ENCODE assay signal across 18 cellular contexts in genomic region chr4:6115342-6115741, GRCh38.
A peak's percentile ranks its signal among the peaks of the same experiment; 100 is the strongest.
DNase-seq lines count a peak whose midpoint lies in the region; TF ChIP-seq lines count a peak whose summit lies in the region.
"Had no signal": no experiment of that assay in that cellular context is flagged by ENCODE, and none has a peak within 500 bp of the region (broad histone marks: within the 10 kb centered on the region; RNA-seq: fewer than 3 reads in every experiment).

No MANE protein-coding gene starts in this region.

- H3K27ac Mint-ChIP-seq in activated CD4-positive, alpha-beta memory T cell treated with anti-CD3 and anti-CD28 coated beads, Interleukin-2, amount 10 ng/mL, durations not matched to agents 7 days and 5 days, result peak overlapping the region; percentile 29
- no peak overlapping the region for H3K27ac Mint-ChIP-seq in activated CD4-positive, alpha-beta memory T cell treated with anti-CD3 and anti-CD28 coated beads for 36 hours
- H3K27ac Mint-ChIP-seq in endodermal cell (no peak overlapping the region), HFFc6 (no peak overlapping the region)
- H3K27ac Mint-ChIP-seq: B cell; CD8-positive, alpha-beta T cell; H9 had no signal

- H3K9ac ChIP-seq in endodermal cell (ENCODE audit: extremely low read depth, low read length, poor library complexity, severe bottlenecking), result no peak overlapping the region
- H3K9ac ChIP-seq: BLaER1 treated with 17β-estradiol and CSF1 and Interleukin-3, amounts not matched to agents 10 nM and 100 nM had no signal

- H3K36me3 ChIP-seq in endodermal cell (ENCODE audit: control insufficient read depth, insufficient read depth, low read length), result peaks cover 4% of the 10 kb centered on the region
- no peaks in the 10 kb centered on the region for H3K36me3 ChIP-seq in ovary
- H3K36me3 ChIP-seq: BLaER1 treated with 17β-estradiol and CSF1 and Interleukin-3, amounts not matched to agents 10 nM and 100 nM had no signal

- H3K27me3 Mint-ChIP-seq in activated CD4-positive, alpha-beta memory T cell treated with anti-CD3 and anti-CD28 coated beads, Interleukin-2, amount 10 ng/mL, durations not matched to agents 7 days and 5 days, result no peaks in the 10 kb centered on the region
- peaks cover 3% of the 10 kb centered on the region for H3K27me3 Mint-ChIP-seq in activated CD4-positive, alpha-beta memory T cell treated with anti-CD3 and anti-CD28 coated beads for 36 hours
- H3K27me3 Mint-ChIP-seq in endodermal cell (ENCODE audit: insufficient read depth), result no peaks in the 10 kb centered on the region
- H3K27me3 Mint-ChIP-seq in HFFc6 (ENCODE audit: insufficient read depth), result peaks cover 3% of the 10 kb centered on the region; the same call in 1 of the 2 replicates

- intact Hi-C loops in activated CD4-positive, alpha-beta memory T cell treated with anti-CD3 and anti-CD28 coated beads for 36 hours (cut with micrococcal nuclease), result no loop called here
- intact Hi-C loops in ovary (cut with DNase I), result no loop called here

- H3K27ac ChIP-seq in endodermal cell (ENCODE audit: low read depth, low read length) (no peak overlapping the region), ovary (no peak overlapping the region)
- H3K27ac ChIP-seq: BLaER1 treated with 17β-estradiol and CSF1 and Interleukin-3, amounts not matched to agents 10 nM and 100 nM had no signal

- H3K36me3 Mint-ChIP-seq in activated CD4-positive, alpha-beta memory T cell treated with anti-CD3 and anti-CD28 coated beads, Interleukin-2, amount 10 ng/mL, durations not matched to agents 7 days and 5 days (ENCODE audit: low read depth), result peaks cover 45% of the 10 kb centered on the region
- peaks cover 2% of the 10 kb centered on the region for H3K36me3 Mint-ChIP-seq in activated CD4-positive, alpha-beta memory T cell treated with anti-CD3 and anti-CD28 coated beads for 36 hours
- H3K36me3 Mint-ChIP-seq in endodermal cell (ENCODE audit: low read depth) (peaks cover 15% of the 10 kb centered on the region), HFFc6 (ENCODE audit: low read depth) (peaks cover 8% of the 10 kb centered on the region)
- H3K36me3 Mint-ChIP-seq: CD8-positive, alpha-beta T cell had no signal

- peaks cover 7% of the 10 kb centered on the region for H3K4me1 ChIP-seq in endodermal cell (ENCODE audit: control insufficient read depth, insufficient read depth, low read length)
- H3K4me1 ChIP-seq in ovary (ENCODE audit: insufficient read depth), result no peaks in the 10 kb centered on the region
- H3K4me1 ChIP-seq: BLaER1 treated with 17β-estradiol and CSF1 and Interleukin-3, amounts not matched to agents 10 nM and 100 nM had no signal

- DNase-seq in activated CD4-positive, alpha-beta memory T cell treated with anti-CD3 and anti-CD28 coated beads, Interleukin-2, amount 10 ng/mL, durations not matched to agents 7 days and 5 days, result no peak
- no peak for DNase-seq in activated CD4-positive, alpha-beta memory T cell treated with anti-CD3 and anti-CD28 coated beads for 36 hours
- DNase-seq in NCI-H146 (lab: John Stamatoyannopoulos, UW) (peak; percentile 62), endodermal cell (peak; percentile 11), mesenteric fat pad (ENCODE audit: low spot score) (peak; percentile 39), ovary (no peak), HT-29 (ENCODE audit: low spot score) (no peak), HFFc6 (no peak)
- DNase-seq: 8988T, DMS 273 treated with DMSO at 0.1 percent for 48 hours, DMS53, DND-41, EL, H9 had no signal

- H3K9me3 ChIP-seq in endodermal cell (ENCODE audit: control insufficient read depth, low read length) (no peaks in the 10 kb centered on the region), ovary (no peaks in the 10 kb centered on the region)
- H3K9me3 ChIP-seq: BLaER1 treated with 17β-estradiol and CSF1 and Interleukin-3, amounts not matched to agents 10 nM and 100 nM had no signal

- TF ChIP-seq CTCF in endodermal cell (conservative IDR thresholded peaks at IDR 0.05) (no peak), ovary (IDR thresholded peaks at IDR 0.05) (no peak), HFFc6 (IDR thresholded peaks at IDR 0.05) (no peak)

- no peak overlapping the region for H3K4me3 Mint-ChIP-seq in activated CD4-positive, alpha-beta memory T cell treated with anti-CD3 and anti-CD28 coated beads, Interleukin-2, amount 10 ng/mL, durations not matched to agents 7 days and 5 days
- H3K4me3 Mint-ChIP-seq in activated CD4-positive, alpha-beta memory T cell treated with anti-CD3 and anti-CD28 coated beads for 36 hours, result no peak overlapping the region
- H3K4me3 Mint-ChIP-seq in endodermal cell (no peak overlapping the region), HFFc6 (no peak overlapping the region)
- H3K4me3 Mint-ChIP-seq: B cell; CD8-positive, alpha-beta T cell; H9 had no signal

- CTCF ChIA-PET in activated CD4-positive, alpha-beta memory T cell treated with anti-CD3 and anti-CD28 coated beads, Interleukin-2, amount 10 ng/mL, durations not matched to agents 7 days and 5 days (lab: Charles Lee), result no interaction called here
- CTCF ChIA-PET in activated CD4-positive, alpha-beta memory T cell treated with anti-CD3 and anti-CD28 coated beads for 36 hours (lab: Charles Lee), result interaction anchor here (0.8 kb wide), 2 partner anchors 135 to 136 kb away, joined by 4 read pairs; no protein-coding TSS in a partner anchor

- H3K4me3 ChIP-seq in endodermal cell (ENCODE audit: low read length) (no peak overlapping the region), ovary (no peak overlapping the region)
- H3K4me3 ChIP-seq: BLaER1 treated with 17β-estradiol and CSF1 and Interleukin-3, amounts not matched to agents 10 nM and 100 nM; GM12878 had no signal

- H3K27me3 ChIP-seq in endodermal cell (ENCODE audit: control insufficient read depth, insufficient read depth, low read length, poor library complexity, severe bottlenecking), result no peaks in the 10 kb centered on the region
- H3K27me3 ChIP-seq in ovary, result no peaks in the 10 kb centered on the region
- H3K27me3 ChIP-seq: BLaER1 treated with 17β-estradiol and CSF1 and Interleukin-3, amounts not matched to agents 10 nM and 100 nM had no signal

- no peak for TF ChIP-seq POLR2A in ovary (IDR thresholded peaks at IDR 0.05)

- TF ChIP-seq EP300 in ovary (IDR thresholded peaks at IDR 0.05), result no peak

- POLR2A ChIA-PET in activated CD4-positive, alpha-beta memory T cell treated with anti-CD3 and anti-CD28 coated beads, Interleukin-2, amount 10 ng/mL, durations not matched to agents 7 days and 5 days (lab: Charles Lee), result interaction anchor here (1.1 kb wide), 2 partner anchors 20 to 85 kb away, joined by 3 to 4 read pairs; partner anchors contain the start of gene JAKMIP1
- POLR2A ChIA-PET in activated CD4-positive, alpha-beta memory T cell treated with anti-CD3 and anti-CD28 coated beads for 36 hours (lab: Charles Lee), result no interaction called here

- H3K4me1 Mint-ChIP-seq in activated CD4-positive, alpha-beta memory T cell treated with anti-CD3 and anti-CD28 coated beads, Interleukin-2, amount 10 ng/mL, durations not matched to agents 7 days and 5 days, result peaks cover 45% of the 10 kb centered on the region
- no peaks in the 10 kb centered on the region for H3K4me1 Mint-ChIP-seq in activated CD4-positive, alpha-beta memory T cell treated with anti-CD3 and anti-CD28 coated beads for 36 hours (ENCODE audit: low read depth)
- H3K4me1 Mint-ChIP-seq in endodermal cell (peaks cover 38% of the 10 kb centered on the region), HFFc6 (ENCODE audit: low read depth) (no peaks in the 10 kb centered on the region)
- H3K4me1 Mint-ChIP-seq: B cell had no signal

- no peaks in the 10 kb centered on the region for H3K9me3 Mint-ChIP-seq in activated CD4-positive, alpha-beta memory T cell treated with anti-CD3 and anti-CD28 coated beads, Interleukin-2, amount 10 ng/mL, durations not matched to agents 7 days and 5 days
- H3K9me3 Mint-ChIP-seq in activated CD4-positive, alpha-beta memory T cell treated with anti-CD3 and anti-CD28 coated beads for 36 hours, result no peaks in the 10 kb centered on the region
- H3K9me3 Mint-ChIP-seq in endodermal cell (no peaks in the 10 kb centered on the region), HFFc6 (peaks cover 48% of the 10 kb centered on the region)
- H3K9me3 Mint-ChIP-seq: CD8-positive, alpha-beta T cell; H9 had no signal

- WGBS in endodermal cell (ENCODE audit: insufficient coverage in 1 of 2, insufficient read length in 1 of 2), 2 experiments, result 85 to 86% methylated on average over 1 to 5 of the region's 5 CpGs
- WGBS in ovary, 3 donors, result 55 to 74% (median 66%) methylated on average over 5 of the region's 5 CpGs

Comparison
In these comparisons a context has a peak if more than half of its experiments do, and no peak if none do; other contexts are left out.
1. DNase-seq: peak in NCI-H146 (single experiment), endodermal cell (single experiment) and mesenteric fat pad (single experiment); none in activated CD4-positive, alpha-beta memory T cell treated with anti-CD3 and anti-CD28 coated beads, Interleukin-2, amount 10 ng/mL, durations not matched to agents 7 days and 5 days (single experiment), activated CD4-positive, alpha-beta memory T cell treated with anti-CD3 and anti-CD28 coated beads for 36 hours (single experiment), ovary (0 of 5), HT-29 (single experiment) and HFFc6 (single experiment).